ENCODE assay signal across 20 cellular contexts in the genomic region with DNA sequence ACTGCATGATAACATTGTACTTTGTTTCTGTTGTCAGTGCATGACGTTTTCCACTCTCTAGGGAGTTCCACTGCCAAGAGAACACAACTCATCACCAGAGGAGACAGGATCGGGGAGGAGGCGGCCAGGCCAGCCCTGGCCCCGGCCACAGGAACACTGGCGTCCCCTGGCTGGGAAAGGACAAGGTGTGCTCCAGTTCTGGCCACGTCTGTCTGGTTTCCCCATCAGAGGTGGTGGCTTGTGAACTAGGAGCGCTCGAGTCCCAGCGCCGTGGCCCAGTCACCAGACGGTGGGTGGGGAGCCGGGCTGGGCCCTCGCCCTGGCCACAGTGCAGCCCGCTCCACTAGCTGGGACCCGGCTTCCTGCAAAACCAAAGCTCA.
A peak's percentile ranks its signal among the peaks of the same experiment; 100 is the strongest.
DNase-seq lines count a peak whose midpoint lies in the region; ATAC-seq and TF ChIP-seq lines count a peak whose summit lies in the region.
"Had no signal": no experiment of that assay in that cellular context is flagged by ENCODE, and none has a peak within 500 bp of the region (broad histone marks: within the 10 kb centered on the region; RNA-seq: fewer than 3 reads in every experiment).

No MANE protein-coding gene starts in this region.

- no peak overlapping the region for H3K9ac ChIP-seq in stomach smooth muscle (ENCODE audit: low read length in 2 of 2)

- no peaks in the 10 kb centered on the region for H3K36me3 ChIP-seq in esophagus (ENCODE audit: control insufficient read depth in 2 of 2, insufficient read depth in 2 of 2, low read length in 1 of 2)
- H3K36me3 ChIP-seq in stomach smooth muscle (ENCODE audit: control insufficient read depth in 2 of 2, insufficient read depth in 2 of 2, low read length in 2 of 2): no peaks in the 10 kb centered on the region
- H3K36me3 ChIP-seq: WERI-Rb-1 had no signal

- WGBS in esophagus, 2 donors: 79% methylated on average over 14 to 15 of the region's 15 CpGs

- H3K4me1 Mint-ChIP-seq in T-helper 2 cell treated with Interferon-gamma antibody and Interleukin-4, amounts not matched to agents 5 μg/mL and 100 μg/mL, for 36 hours (ENCODE audit: low read depth): no peaks in the 10 kb centered on the region
- no peaks in the 10 kb centered on the region for H3K4me1 Mint-ChIP-seq in T-helper 17 cell
- H3K4me1 Mint-ChIP-seq: activated naive CD4-positive, alpha-beta T cell treated with anti-CD3 and anti-CD28 coated beads, Interleukin-2, amount 50 U/mL, for 24 hours; GM23338; neural crest cell; T-cell had no signal

- H3K27ac ChIP-seq in RWPE1: peak overlapping the region; percentile 90
- peak overlapping the region; percentile 20 to 81 for H3K27ac ChIP-seq in esophagus (ENCODE audit: low read depth in 2 of 2, low read length in 1 of 2)
- H3K27ac ChIP-seq in layer of hippocampus (ENCODE audit: low read depth, low read length): peak overlapping the region; percentile 53
- peak overlapping the region; percentile 41 for H3K27ac ChIP-seq in stomach smooth muscle (ENCODE audit: low read length)
- H3K27ac ChIP-seq: WERI-Rb-1 had no signal

- DNase-seq in RWPE1 (ENCODE audit: low spot score) (no peak), T-helper 17 cell (no peak)
- DNase-seq in T-helper 2 cell treated with Interferon-gamma antibody and Interleukin-4, amounts not matched to agents 5 μg/mL and 100 μg/mL, for 36 hours (ENCODE audit: low spot score): no peak
- DNase-seq: activated CD8-positive, alpha-beta T cell treated with anti-CD3 and anti-CD28 coated beads, Interleukin-2, amount 10 ng/mL, durations not matched to agents 7 days and 5 days; activated T-cell treated with anti-CD3 and anti-CD28 coated beads, Interleukin-2, amount 50 U/mL, for 4 hours; dorsolateral prefrontal cortex; NCI-H187; NCI-H226; stimulated activated naive CD8-positive, alpha-beta T cell treated with anti-CD3 and anti-CD28 coated beads, Interleukin-15, Interleukin-2, amounts not matched to agents 100 U/mL and 50 U/mL, for 24 hours; T-cell; WERI-Rb-1 had no signal

- no peak overlapping the region for H3K4me3 Mint-ChIP-seq in T-helper 2 cell treated with Interferon-gamma antibody and Interleukin-4, amounts not matched to agents 5 μg/mL and 100 μg/mL, for 36 hours
- no peak overlapping the region for H3K4me3 Mint-ChIP-seq in T-helper 17 cell
- H3K4me3 Mint-ChIP-seq: activated CD8-positive, alpha-beta T cell treated with anti-CD3 and anti-CD28 coated beads, Interleukin-2, amount 10 ng/mL, durations not matched to agents 7 days and 5 days; activated naive CD4-positive, alpha-beta T cell treated with anti-CD3 and anti-CD28 coated beads, Interleukin-2, amount 50 U/mL, for 24 hours; activated T-cell treated with anti-CD3 and anti-CD28 coated beads, Interleukin-2, amount 50 U/mL, for 4 hours; GM23338; neural crest cell; T-cell had no signal

- no peaks in the 10 kb centered on the region for H3K27me3 ChIP-seq in esophagus (ENCODE audit: control insufficient read depth in 1 of 2, insufficient read depth in 2 of 2, low read length in 2 of 2)
- no peaks in the 10 kb centered on the region for H3K27me3 ChIP-seq in layer of hippocampus (ENCODE audit: control insufficient read depth, insufficient read depth, low read length)
- no peaks in the 10 kb centered on the region for H3K27me3 ChIP-seq in stomach smooth muscle (ENCODE audit: control insufficient read depth in 1 of 2, insufficient read depth in 2 of 2, low read length in 2 of 2)
- H3K27me3 ChIP-seq: hepatocyte had no signal

- no peak overlapping the region for H3K4me3 ChIP-seq in esophagus (ENCODE audit: low read depth in 1 of 2, low read length in 2 of 2)
- no peak overlapping the region for H3K4me3 ChIP-seq in stomach smooth muscle (ENCODE audit: low read length in 2 of 2)
- H3K4me3 ChIP-seq: dorsolateral prefrontal cortex, GM23338, hepatocyte had no signal

- CTCF ChIA-PET in RWPE1 (lab: Yijun Ruan, JAX): no interaction called here

- no peaks in the 10 kb centered on the region for H3K36me3 Mint-ChIP-seq in T-helper 2 cell treated with Interferon-gamma antibody and Interleukin-4, amounts not matched to agents 5 μg/mL and 100 μg/mL, for 36 hours (ENCODE audit: low read depth)
- H3K36me3 Mint-ChIP-seq in T-helper 17 cell (ENCODE audit: low read depth): no peaks in the 10 kb centered on the region
- H3K36me3 Mint-ChIP-seq: activated naive CD4-positive, alpha-beta T cell treated with anti-CD3 and anti-CD28 coated beads, Interleukin-2, amount 50 U/mL, for 24 hours; T-cell had no signal

- H3K9me3 ChIP-seq in esophagus (ENCODE audit: control insufficient read depth in 2 of 2, insufficient read depth in 1 of 2, low read depth in 1 of 2, low read length in 1 of 2) (peaks cover 3% of the 10 kb centered on the region in 2 donors), stomach smooth muscle (ENCODE audit: control insufficient read depth in 2 of 2, low read length in 2 of 2) (peaks cover 0 to 3% of the 10 kb centered on the region in 2 donors), T-helper 17 cell (ENCODE audit: control insufficient read depth, low read length, poor library complexity, severe bottlenecking) (no peaks in the 10 kb centered on the region)

- H3K9me3 Mint-ChIP-seq in T-helper 2 cell treated with Interferon-gamma antibody and Interleukin-4, amounts not matched to agents 5 μg/mL and 100 μg/mL, for 36 hours: no peaks in the 10 kb centered on the region
- H3K9me3 Mint-ChIP-seq: activated naive CD4-positive, alpha-beta T cell treated with anti-CD3 and anti-CD28 coated beads, Interleukin-2, amount 50 U/mL, for 24 hours; activated T-cell treated with anti-CD3 and anti-CD28 coated beads, Interleukin-2, amount 50 U/mL, for 4 hours; neural crest cell; T-cell had no signal

- no peaks in the 10 kb centered on the region for H3K27me3 Mint-ChIP-seq in T-helper 2 cell treated with Interferon-gamma antibody and Interleukin-4, amounts not matched to agents 5 μg/mL and 100 μg/mL, for 36 hours (ENCODE audit: low read depth)
- H3K27me3 Mint-ChIP-seq in T-helper 17 cell: peaks cover 11% of the 10 kb centered on the region

- ATAC-seq in HG02763 (IDR thresholded peaks at IDR 0.05; ENCODE audit: unreplicated experiment) (no peak), T-helper 17 cell (no peak), GM19467 (IDR thresholded peaks at IDR 0.05; ENCODE audit: unreplicated experiment) (no peak)
- ATAC-seq: activated CD8-positive, alpha-beta T cell treated with anti-CD3 and anti-CD28 coated beads, Interleukin-2, amount 10 ng/mL, durations not matched to agents 7 days and 5 days; activated T-cell treated with anti-CD3 and anti-CD28 coated beads, Interleukin-2, amount 50 U/mL, for 4 hours; GM23338; stimulated activated naive CD8-positive, alpha-beta T cell treated with anti-CD3 and anti-CD28 coated beads, Interleukin-15, Interleukin-2, amounts not matched to agents 100 U/mL and 50 U/mL, for 24 hours; T-cell had no signal

- POLR2A ChIA-PET in RWPE1 (lab: Yijun Ruan, JAX; ENCODE audit: low non-redundant PET): no interaction called here

- no peak for TF ChIP-seq CTCF in RWPE1 (conservative IDR thresholded peaks at IDR 0.05; ENCODE audit: low read depth)

- no peak overlapping the region for H3K27ac Mint-ChIP-seq in T-helper 2 cell treated with Interferon-gamma antibody and Interleukin-4, amounts not matched to agents 5 μg/mL and 100 μg/mL, for 36 hours
- H3K27ac Mint-ChIP-seq in T-helper 17 cell: no peak overlapping the region
- H3K27ac Mint-ChIP-seq: activated CD8-positive, alpha-beta T cell treated with anti-CD3 and anti-CD28 coated beads, Interleukin-2, amount 10 ng/mL, durations not matched to agents 7 days and 5 days; activated naive CD4-positive, alpha-beta T cell treated with anti-CD3 and anti-CD28 coated beads, Interleukin-2, amount 50 U/mL, for 24 hours; T-cell had no signal

- H3K4me1 ChIP-seq in esophagus (ENCODE audit: control insufficient read depth in 2 of 2, insufficient read depth in 2 of 2, low read length in 1 of 2) (peaks cover 0 to 5% of the 10 kb centered on the region in 2 donors), stomach smooth muscle (ENCODE audit: control insufficient read depth, insufficient read depth, low read length) (no peaks in the 10 kb centered on the region)
